9 cellular contexts compared by ENCODE assay signal in the genomic region with DNA sequence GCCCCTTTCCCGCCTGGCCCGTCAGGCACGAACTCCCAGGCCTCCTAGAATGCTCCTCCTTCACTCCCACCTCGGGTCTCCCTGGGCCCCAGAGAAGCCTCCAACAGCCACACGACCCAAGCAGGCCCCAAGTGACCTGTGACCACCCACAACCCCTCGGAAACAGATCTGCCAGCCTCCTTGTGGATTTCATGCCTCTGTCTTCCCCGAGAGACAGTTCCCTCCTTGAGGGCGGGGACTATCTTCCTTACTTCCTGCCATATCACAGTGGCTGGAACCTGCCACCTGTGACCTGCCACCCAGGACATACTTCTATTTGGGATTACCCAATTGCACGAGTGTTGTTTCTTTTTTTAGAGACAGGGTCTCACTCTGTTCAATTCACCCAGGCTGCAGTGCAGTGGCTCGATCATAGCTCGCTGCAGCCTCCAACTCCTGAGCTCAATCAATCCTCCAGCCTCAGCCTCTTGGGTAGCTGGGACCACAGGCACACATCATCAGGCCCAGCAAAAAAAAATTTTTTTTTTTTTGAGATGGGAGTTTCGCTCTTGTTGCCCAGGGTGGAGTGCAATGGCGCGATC. TPM values are rescaled to one million over a fixed set of nuclear protein-coding genes. Genes with fewer than 3 reads are reported as not detected.
DNase-seq lines count a peak whose midpoint lies in the region; ATAC-seq and TF ChIP-seq lines count a peak whose summit lies in the region.
"Had no signal": no experiment of that assay in that cellular context is flagged by ENCODE, and none has a peak within 500 bp of the region (broad histone marks: within the 10 kb centered on the region; RNA-seq: fewer than 3 reads in every experiment).

No MANE protein-coding gene starts in this region.

- DNase-seq in Right ventricle myocardium inferior (ENCODE audit: missing footprints) (peak; percentile 37), left cardiac atrium (no peak), left colon (peak; percentile 32 to 41), upper lobe of left lung (no peak), DMS153 treated with DMSO at 0.1 percent for 48 hours (lab: John Stamatoyannopoulos, UW; ENCODE audit: unreplicated experiment) (no peak), midbrain (lab: John Stamatoyannopoulos, UW) (no peak)
- DNase-seq: DMS79 had no signal

- intact Hi-C loops in Right ventricle myocardium inferior (cut with DNase I) (no loop called here), left cardiac atrium (cut with DNase I) (no loop called here), left colon (cut with DNase I, micrococcal nuclease) (no loop called here)

- H3K9me2 ChIP-seq in SU-DHL-6 (replicated peaks; ENCODE audit: insufficient read depth, low read length): no peaks in the 10 kb centered on the region

- peaks cover 25% of the 10 kb centered on the region for H3K79me2 ChIP-seq in SU-DHL-6 (ENCODE audit: insufficient read depth, low read length)

- H3K36me3 ChIP-seq in SU-DHL-6 (ENCODE audit: low read length) (no peaks in the 10 kb centered on the region), upper lobe of left lung (peaks cover 9 to 26% (median 16%) of the 10 kb centered on the region in 4 donors)

- H3K9ac ChIP-seq in SU-DHL-6 (ENCODE audit: low read length): peak overlapping the region; percentile 95

- H3K4me1 ChIP-seq in upper lobe of left lung: peaks cover 30 to 53% (median 32%) of the 10 kb centered on the region in 4 donors

- TF ChIP-seq CTCF in SU-DHL-6 (IDR thresholded peaks at IDR 0.05; ENCODE audit: insufficient read depth, low read length, poor library complexity, severe bottlenecking) (no peak), upper lobe of left lung (IDR thresholded peaks at IDR 0.05) (no peak)

- H3K27me3 ChIP-seq in SU-DHL-6 (ENCODE audit: low read length): no peaks in the 10 kb centered on the region
- H3K27me3 ChIP-seq in upper lobe of left lung: no peaks in the 10 kb centered on the region

- 50 to 68% methylated on average over 13 of the region's 14 CpGs for WGBS in upper lobe of left lung, 2 donors

- no peaks in the 10 kb centered on the region for H3K9me3 ChIP-seq in SU-DHL-6 (ENCODE audit: insufficient read depth, low read length)
- no peaks in the 10 kb centered on the region for H3K9me3 ChIP-seq in upper lobe of left lung

- ATAC-seq in Right ventricle myocardium inferior: peak; percentile 6
- ATAC-seq in left cardiac atrium: no peak
- ATAC-seq in left colon: peak; percentile 35
- ATAC-seq in upper lobe of left lung (ENCODE audit: low FRiP score in 2 of 2): peak; percentile 1
- no peak for ATAC-seq in HG03139 (IDR thresholded peaks at IDR 0.05; ENCODE audit: unreplicated experiment)

- H3K27ac ChIP-seq in SU-DHL-6 (ENCODE audit: low read depth, low read length) (peak overlapping the region; percentile 77), upper lobe of left lung (peak overlapping the region; percentile 88 to 95 (median 90))

- TF ChIP-seq EP300 in upper lobe of left lung (IDR thresholded peaks at IDR 0.05): no peak

- H4K20me1 ChIP-seq in SU-DHL-6 (ENCODE audit: low read depth, low read length): no peaks in the 10 kb centered on the region

- TF ChIP-seq POLR2A in upper lobe of left lung (IDR thresholded peaks at IDR 0.05): no peak

- peak overlapping the region; percentile 17 for H3K4me3 ChIP-seq in SU-DHL-6 (ENCODE audit: insufficient read depth, low read length, poor library complexity, severe bottlenecking)
- peak overlapping the region in 3 of 4 donors; percentile 44 to 69 (median 46) for H3K4me3 ChIP-seq in upper lobe of left lung

- H2AFZ ChIP-seq in SU-DHL-6 (ENCODE audit: low read depth, low read length, severe bottlenecking): peak overlapping the region; percentile 97

- peaks cover 6% of the 10 kb centered on the region; the same call in 1 of the 2 replicates for H3F3A ChIP-seq in SU-DHL-6 (ENCODE audit: insufficient read depth)

- peak overlapping the region; percentile 89 for H3K4me2 ChIP-seq in SU-DHL-6 (ENCODE audit: low read depth, low read length, poor library complexity, severe bottlenecking)

RNA-seq across cellular contexts. Expression of a gene that starts 25.9 kb away (rescaled TPM):
- total RNA-seq in Right ventricle myocardium inferior: 34.8 TPM
- total RNA-seq in left cardiac atrium: 10 to 100 TPM; 39.4 to 44.7 TPM
- 100 to 1,000 TPM in 1 of 2 donors, 10 to 100 TPM in 1; 94.1 to 103 TPM for total RNA-seq in left colon
- 100 to 1,000 TPM; 101 to 617 (median 128) TPM for total RNA-seq in upper lobe of left lung

Comparison
In these comparisons a context has a peak if more than half of its experiments do, and no peak if none do; other contexts are left out.
1. ATAC-seq: peak in Right ventricle myocardium inferior (single experiment), left colon (single experiment) and upper lobe of left lung (2 of 2); none in left cardiac atrium (0 of 2) and HG03139 (single experiment).
2. DNase-seq: peak in Right ventricle myocardium inferior (single experiment) and left colon (2 of 2); none in left cardiac atrium (single experiment), upper lobe of left lung (0 of 2), DMS153 treated with DMSO at 0.1 percent for 48 hours (single experiment) and midbrain (single experiment).